Comparison of ENCODE assay signal across 21 cellular contexts in the genomic region with DNA sequence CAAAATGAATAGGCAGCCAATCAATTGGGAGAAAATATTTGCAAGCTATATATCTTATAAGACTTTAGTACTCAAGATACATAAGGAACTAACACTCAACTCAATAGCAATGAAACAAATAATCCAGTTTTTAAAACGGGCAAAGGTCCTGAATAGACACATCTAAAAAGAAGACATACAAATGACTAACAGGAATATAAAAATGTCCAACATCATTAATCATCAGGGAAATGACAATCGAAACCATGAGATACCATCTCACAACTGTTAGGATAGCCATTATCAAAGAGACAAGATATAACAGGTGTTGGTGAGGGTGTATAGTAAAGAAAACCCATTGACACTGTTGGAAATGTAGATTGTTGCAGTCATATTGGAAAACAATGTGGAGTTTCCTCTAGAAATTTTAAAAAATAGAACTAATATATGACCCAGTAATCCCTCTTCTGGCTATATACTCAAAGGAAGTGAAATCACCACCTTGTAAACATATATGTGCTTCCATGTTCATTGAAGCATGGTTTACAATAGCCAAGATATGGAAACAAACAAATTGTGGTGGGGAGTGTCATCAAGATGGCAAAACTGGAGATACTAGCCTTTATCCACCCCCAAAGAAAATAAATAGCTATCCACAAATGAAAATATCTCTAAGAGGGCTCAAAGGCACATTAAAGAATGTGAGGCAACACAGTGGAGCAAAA. TPM values are rescaled to one million over a fixed set of nuclear protein-coding genes. Genes with fewer than 3 reads are reported as not detected.
A peak's percentile ranks its signal among the peaks of the same experiment; 100 is the strongest.
DNase-seq lines count a peak whose midpoint lies in the region; ATAC-seq, FAIRE-seq and TF ChIP-seq lines count a peak whose summit lies in the region.
"Had no signal": no experiment of that assay in that cellular context is flagged by ENCODE, and none has a peak within 500 bp of the region (broad histone marks: within the 10 kb centered on the region; RNA-seq: fewer than 3 reads in every experiment).

No MANE protein-coding gene starts in this region.

- peak overlapping the region; percentile 62; the same call in 1 of the 2 replicates for H3K4me2 ChIP-seq in GM12878 (ENCODE audit: control insufficient read depth, insufficient read depth)
- H3K4me2 ChIP-seq: PC-9 had no signal

- no peaks in the 10 kb centered on the region for H3K36me3 Mint-ChIP-seq in activated CD4-positive, alpha-beta memory T cell treated with anti-CD3 and anti-CD28 coated beads, Interleukin-2, amount 10 ng/mL, durations not matched to agents 7 days and 5 days (ENCODE audit: low read depth)

- H3K9me3 ChIP-seq in GM12878 (replicated peaks; ENCODE audit: control insufficient read depth, insufficient read depth, low read length) = no peaks in the 10 kb centered on the region; the same call in none of the 3 replicates
- H3K9me3 ChIP-seq: HAP-1 had no signal

- H3K4me3 ChIP-seq in GM12878 = no peak overlapping the region
- H3K4me3 ChIP-seq: HAP-1, PC-9, SK-N-MC had no signal

- H3K4me1 ChIP-seq in GM12878 (ENCODE audit: control insufficient read depth, insufficient read depth, low read length) = peaks cover 12% of the 10 kb centered on the region
- H3K4me1 ChIP-seq: HAP-1 had no signal

- TF ChIP-seq POLR2A in GM12878 (IDR thresholded peaks at IDR 0.05; ENCODE audit: low read depth, low read length) = no peak

- no peaks in the 10 kb centered on the region for H3K9me3 Mint-ChIP-seq in activated CD4-positive, alpha-beta memory T cell treated with anti-CD3 and anti-CD28 coated beads, Interleukin-2, amount 10 ng/mL, durations not matched to agents 7 days and 5 days

- peak overlapping the region; percentile 33; the same call in 1 of the 2 replicates for H3K27ac ChIP-seq in GM12878 (ENCODE audit: control insufficient read depth, insufficient read depth)
- H3K27ac ChIP-seq: PC-9, SK-N-MC had no signal

- H3K4me3 Mint-ChIP-seq in activated CD4-positive, alpha-beta memory T cell treated with anti-CD3 and anti-CD28 coated beads, Interleukin-2, amount 10 ng/mL, durations not matched to agents 7 days and 5 days = no peak overlapping the region

- no peaks in the 10 kb centered on the region for H4K20me1 ChIP-seq in GM12878 (ENCODE audit: control insufficient read depth, insufficient read depth)

- H3K27ac Mint-ChIP-seq in activated CD4-positive, alpha-beta memory T cell treated with anti-CD3 and anti-CD28 coated beads, Interleukin-2, amount 10 ng/mL, durations not matched to agents 7 days and 5 days = no peak overlapping the region

- no peak for TF ChIP-seq RAD21 in GM12878 (IDR thresholded peaks at IDR 0.05; ENCODE audit: insufficient read depth, low read depth, low read length)

- no peak for TF ChIP-seq CTCF in GM12878 (IDR thresholded peaks at IDR 0.05 in 2 of 3, conservative IDR thresholded peaks at IDR 0.05 in 1 of 3; ENCODE audit: control insufficient read depth in 2 of 3, extremely low read depth in 1 of 3, insufficient read depth in 1 of 3, low read depth in 3 of 3, low read length in 3 of 3)

- in situ Hi-C loops in GM12878 (cut with MboI) = no loop called here

- H3K27me3 Mint-ChIP-seq in activated CD4-positive, alpha-beta memory T cell treated with anti-CD3 and anti-CD28 coated beads, Interleukin-2, amount 10 ng/mL, durations not matched to agents 7 days and 5 days = peaks cover 4% of the 10 kb centered on the region

- RAD21 ChIA-PET in GM12878 (lab: Charles Lee; ENCODE audit: unreplicated experiment) = interaction anchor here (0.8 to 2.9 kb wide), 14 partner anchors 9 to 182 kb away, joined by 3 to 16 read pairs (median 3); no protein-coding TSS in a partner anchor

- peak; percentile 17 for DNase-seq in GM12878 (ENCODE audit: low read depth, low spot score)
- no peak for DNase-seq in activated CD4-positive, alpha-beta memory T cell treated with anti-CD3 and anti-CD28 coated beads, Interleukin-2, amount 10 ng/mL, durations not matched to agents 7 days and 5 days
- DNase-seq in Ammon's horn (ENCODE audit: low spot score) = no peak
- DNase-seq: activated CD4-positive, alpha-beta T cell treated with anti-CD3 and anti-CD28 coated beads for 1 hour; activated effector memory CD4-positive, alpha-beta T cell treated with anti-CD3 and anti-CD28 coated beads, Interleukin-2, amount 50 U/mL, for 16 hours; AML-193; effector CD8-positive, alpha-beta T cell; NCI-H1092 treated with DMSO at 0.1 percent for 48 hours; NCI-H69; PC-9; stimulated activated naive CD4-positive, alpha-beta T cell; T1000; trophoblast cell had no signal

- H3K9ac ChIP-seq in GM12878 (ENCODE audit: control insufficient read depth, insufficient read depth, low read length) = no peak overlapping the region

- 43% methylated on average over 2 of the region's 2 CpGs for WGBS in GM12878 (ENCODE audit: insufficient coverage, insufficient replicate concordance, low lambda C conversion rate, missing lambda C conversion rate)

- intact Hi-C loops in GM12878 (cut with micrococcal nuclease; ENCODE audit: unreplicated experiment) = loop anchor here (10.0 kb wide), 1 partner anchor 180 kb away; no protein-coding TSS in a partner anchor

- peak; percentile 27 for FAIRE-seq in GM12878 (lab: Jason Lieb, UNC)

- H2AFZ ChIP-seq in GM12878 (ENCODE audit: control insufficient read depth, low read depth, low read length) = no peak overlapping the region; the same call in 1 of the 2 replicates
- H2AFZ ChIP-seq: PC-9 had no signal

- H3K79me2 ChIP-seq in GM12878 (ENCODE audit: control insufficient read depth, insufficient read depth, low read length) = no peaks in the 10 kb centered on the region

- ATAC-seq in GM18517 (IDR thresholded peaks at IDR 0.05; ENCODE audit: unreplicated experiment) (peak; percentile 22), GM21447 (IDR thresholded peaks at IDR 0.05; ENCODE audit: unreplicated experiment) (peak; percentile 23), HG03060 (IDR thresholded peaks at IDR 0.05; ENCODE audit: low read depth, unreplicated experiment) (peak; percentile 19), GM12878 (peak; percentile 47), GM19023 (IDR thresholded peaks at IDR 0.05; ENCODE audit: unreplicated experiment) (no peak), GM19035 (IDR thresholded peaks at IDR 0.05; ENCODE audit: unreplicated experiment) (no peak)

- no peaks in the 10 kb centered on the region for H3K4me1 Mint-ChIP-seq in activated CD4-positive, alpha-beta memory T cell treated with anti-CD3 and anti-CD28 coated beads, Interleukin-2, amount 10 ng/mL, durations not matched to agents 7 days and 5 days

- no peaks in the 10 kb centered on the region for H3K27me3 ChIP-seq in GM12878 (replicated peaks in 1 of 2; ENCODE audit: control insufficient read depth in 2 of 2, insufficient read depth in 2 of 2, low read length in 1 of 2)

- BruUV-seq in GM12878 (replicated peaks; lab: Mats Ljungman, UMichigan) = no TSS peak

- POLR2A ChIA-PET in GM12878 (lab: Charles Lee) = interaction anchor here (0.5 to 1.3 kb wide), 5 partner anchors 33 to 177 kb away, joined by 3 to 4 read pairs (median 4); no protein-coding TSS in a partner anchor
- POLR2A ChIA-PET in activated CD4-positive, alpha-beta memory T cell treated with anti-CD3 and anti-CD28 coated beads, Interleukin-2, amount 10 ng/mL, durations not matched to agents 7 days and 5 days (lab: Charles Lee) = no interaction called here

- CTCF ChIA-PET in GM12878 (lab: Yijun Ruan, JAX) = interaction anchor here (0.5 to 2.7 kb wide), 5 partner anchors 9 to 105 kb away, joined by 3 to 14 read pairs (median 4); a partner anchor contains a TSS
- CTCF ChIA-PET in activated CD4-positive, alpha-beta memory T cell treated with anti-CD3 and anti-CD28 coated beads, Interleukin-2, amount 10 ng/mL, durations not matched to agents 7 days and 5 days (lab: Charles Lee) = no interaction called here

- H3K36me3 ChIP-seq in GM12878 (ENCODE audit: control insufficient read depth in 2 of 2, insufficient read depth in 2 of 2, low read length in 1 of 2) = no peaks in the 10 kb centered on the region
- H3K36me3 ChIP-seq: HAP-1 had no signal

- SMC1A ChIA-PET in GM12878 (lab: Charles Lee; ENCODE audit: uncharacterized antibody, unreplicated experiment) = interaction anchor here (0.7 to 2.4 kb wide), 21 partner anchors 8 to 182 kb away, joined by 3 to 11 read pairs (median 4); a partner anchor contains a TSS

- TF ChIP-seq EP300 in GM12878 (IDR thresholded peaks at IDR 0.05; ENCODE audit: borderline replicate concordance in 1 of 2, control insufficient read depth in 1 of 2, low read depth in 2 of 2, low read length in 2 of 2) = no peak

TF ChIP-seq in GM12878, 131 proteins besides CTCF, POLR2A, EP300 and RAD21 (continues in another document):
- TF ChIP-seq, protein P1, sequence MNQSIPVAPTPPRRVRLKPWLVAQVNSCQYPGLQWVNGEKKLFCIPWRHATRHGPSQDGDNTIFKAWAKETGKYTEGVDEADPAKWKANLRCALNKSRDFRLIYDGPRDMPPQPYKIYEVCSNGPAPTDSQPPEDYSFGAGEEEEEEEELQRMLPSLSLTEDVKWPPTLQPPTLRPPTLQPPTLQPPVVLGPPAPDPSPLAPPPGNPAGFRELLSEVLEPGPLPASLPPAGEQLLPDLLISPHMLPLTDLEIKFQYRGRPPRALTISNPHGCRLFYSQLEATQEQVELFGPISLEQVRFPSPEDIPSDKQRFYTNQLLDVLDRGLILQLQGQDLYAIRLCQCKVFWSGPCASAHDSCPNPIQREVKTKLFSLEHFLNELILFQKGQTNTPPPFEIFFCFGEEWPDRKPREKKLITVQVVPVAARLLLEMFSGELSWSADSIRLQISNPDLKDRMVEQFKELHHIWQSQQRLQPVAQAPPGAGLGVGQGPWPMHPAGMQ (IDR thresholded peaks at IDR 0.05; ENCODE audit: borderline replicate concordance) = no peak
- no peak for TF ChIP-seq YBX1 (IDR thresholded peaks at IDR 0.05)

RNA-seq across cellular contexts. Expression of a gene that starts 13.9 kb away (rescaled TPM):
- 0.25 TPM in 1 of 2 replicates, not detected in the other for total RNA-seq in GM12878 (2013; cell fraction: nucleolus; rRNA removed)
- total RNA-seq in GM12878 (2014; rRNA removed) (not detected in 2 replicates), GM12878 (2014; rRNA removed; fragmentation: Illumina TruSeq; extraction: Trizol) (not detected in 2 replicates), GM12878 (2021) (not detected in 2 replicates)
- polyA plus RNA-seq in GM12878 (2011; ENCODE audit: low read depth) = not detected
- polyA plus RNA-seq in GM12878 (2011; rRNA removed) (0.39 and 0.43 TPM in 2 replicates), GM12878 (2014; fragmentation: Illumina TruSeq; extraction: Trizol) (not detected in 2 replicates), GM12878 (2014; fragmentation: Nextera tagmentation; extraction: Ambion mirVana) (not detected), GM12878 (2014; rRNA removed) (not detected in 2 replicates), GM12878 (2016; fragmentation: Nextera tagmentation; extraction: Ambion mirVana) (not detected)
- 0.19 and 0.22 TPM in 2 replicates for polyA plus RNA-seq in GM12878 (2011; cell fraction: cytosol; rRNA removed)
- 0.37 and 0.90 TPM in 2 replicates for polyA plus RNA-seq in GM12878 (2011; cell fraction: nucleus; rRNA removed)
- not detected in 2 replicates for polyA plus RNA-seq in GM12878 (2012)
- polyA minus RNA-seq in GM12878 (2011; rRNA and poly(A)+ RNA removed) = 0.15 and 0.22 TPM in 2 replicates
- polyA minus RNA-seq in GM12878 (2011; cell fraction: cytosol; rRNA and poly(A)+ RNA removed) = not detected in 2 replicates
- polyA minus RNA-seq in GM12878 (2011; cell fraction: nucleus; rRNA and poly(A)+ RNA removed) = 0.19 and 0.24 TPM in 2 replicates
- not detected for total RNA-seq in activated CD4-positive, alpha-beta memory T cell treated with anti-CD3 and anti-CD28 coated beads, Interleukin-2, amount 10 ng/mL, durations not matched to agents 7 days and 5 days
- total RNA-seq: PC-9 had no signal
- polyA plus RNA-seq: neural cell had no signal

Comparison
In these comparisons a context has a peak if more than half of its experiments do, and no peak if none do; other contexts are left out.
1. ATAC-seq: peak in GM18517 (single experiment), GM21447 (single experiment), HG03060 (single experiment) and GM12878 (single experiment); none in GM19023 (single experiment) and GM19035 (single experiment).